Comparison of ENCODE assay signal across 1 cellular context in the genomic region with DNA sequence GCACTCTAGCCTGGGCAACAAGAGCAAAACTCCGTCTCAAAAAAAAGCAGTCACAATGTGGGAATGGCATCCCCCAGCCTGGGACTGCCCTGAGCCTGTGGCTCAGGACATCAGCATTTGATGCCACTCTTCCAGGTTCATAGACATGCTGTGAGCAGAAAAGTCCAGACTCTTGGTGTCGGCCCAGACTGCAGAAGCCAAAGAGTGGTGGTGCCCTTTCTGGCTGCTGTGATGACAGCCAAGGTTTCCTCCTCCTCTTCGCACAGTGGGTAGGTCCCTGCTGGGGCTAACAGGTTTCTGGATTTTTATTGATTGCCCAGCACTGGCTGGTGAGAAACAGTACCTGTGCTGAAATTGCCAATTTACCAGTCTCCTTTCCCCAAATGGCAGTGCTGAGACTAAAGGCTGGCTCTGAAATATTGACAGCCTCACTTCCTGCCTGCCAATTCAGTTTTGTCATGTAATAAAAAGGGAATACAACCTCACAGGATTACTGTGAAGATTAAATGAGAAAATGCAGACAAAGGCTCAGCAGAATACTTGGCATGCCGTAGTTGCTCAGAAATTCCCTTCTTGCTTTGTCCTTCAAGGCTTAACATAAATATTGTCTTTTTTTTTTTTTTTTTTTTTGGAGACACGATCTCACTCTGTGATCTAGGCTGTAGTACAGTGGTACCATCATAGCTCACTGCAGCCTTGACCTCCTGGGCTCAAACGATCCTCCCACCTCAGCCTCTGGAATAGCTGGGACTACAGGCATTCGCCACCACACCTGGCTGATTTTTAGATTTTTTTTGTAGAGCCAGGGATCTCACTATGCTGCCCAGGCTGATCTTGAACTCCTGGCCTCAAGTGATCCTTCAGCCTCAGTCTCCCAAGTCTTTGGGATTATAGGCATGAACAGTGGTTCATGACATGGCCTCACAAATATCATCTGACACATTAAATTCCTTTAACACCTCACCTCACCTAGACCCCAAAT.
TF ChIP-seq lines count a peak whose summit lies in the region.

No MANE protein-coding gene starts in this region.

TF ChIP-seq in IMR-90, 13 proteins besides CTCF, POLR2A, EP300 and RAD21:
- TF ChIP-seq MAZ (IDR thresholded peaks at IDR 0.05; ENCODE audit: borderline replicate concordance, low read depth, low read length) (no peak), MAFK (IDR thresholded peaks at IDR 0.05; ENCODE audit: low read depth, low read length) (no peak), RFX5 (IDR thresholded peaks at IDR 0.05; ENCODE audit: low read depth, low read length) (no peak), CHD1 (IDR thresholded peaks at IDR 0.05; ENCODE audit: low read depth, low read length) (no peak), RCOR1 (IDR thresholded peaks at IDR 0.05; ENCODE audit: insufficient replicate concordance, low read length) (no peak), BHLHE40 (IDR thresholded peaks at IDR 0.05; ENCODE audit: low read depth, low read length) (no peak), NFE2L2 (IDR thresholded peaks at IDR 0.05; ENCODE audit: low read depth, low read length) (no peak), FOS (IDR thresholded peaks at IDR 0.05; ENCODE audit: low read depth, low read length) (no peak), SMC3 (IDR thresholded peaks at IDR 0.05; ENCODE audit: low read depth, low read length) (no peak), CEBPB (IDR thresholded peaks at IDR 0.05; ENCODE audit: low read depth, low read length) (no peak)
- TF ChIP-seq, protein P1, sequence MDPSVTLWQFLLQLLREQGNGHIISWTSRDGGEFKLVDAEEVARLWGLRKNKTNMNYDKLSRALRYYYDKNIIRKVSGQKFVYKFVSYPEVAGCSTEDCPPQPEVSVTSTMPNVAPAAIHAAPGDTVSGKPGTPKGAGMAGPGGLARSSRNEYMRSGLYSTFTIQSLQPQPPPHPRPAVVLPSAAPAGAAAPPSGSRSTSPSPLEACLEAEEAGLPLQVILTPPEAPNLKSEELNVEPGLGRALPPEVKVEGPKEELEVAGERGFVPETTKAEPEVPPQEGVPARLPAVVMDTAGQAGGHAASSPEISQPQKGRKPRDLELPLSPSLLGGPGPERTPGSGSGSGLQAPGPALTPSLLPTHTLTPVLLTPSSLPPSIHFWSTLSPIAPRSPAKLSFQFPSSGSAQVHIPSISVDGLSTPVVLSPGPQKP (IDR thresholded peaks at IDR 0.05; ENCODE audit: borderline replicate concordance, low read depth, low read length): no peak
- TF ChIP-seq, protein P2, sequence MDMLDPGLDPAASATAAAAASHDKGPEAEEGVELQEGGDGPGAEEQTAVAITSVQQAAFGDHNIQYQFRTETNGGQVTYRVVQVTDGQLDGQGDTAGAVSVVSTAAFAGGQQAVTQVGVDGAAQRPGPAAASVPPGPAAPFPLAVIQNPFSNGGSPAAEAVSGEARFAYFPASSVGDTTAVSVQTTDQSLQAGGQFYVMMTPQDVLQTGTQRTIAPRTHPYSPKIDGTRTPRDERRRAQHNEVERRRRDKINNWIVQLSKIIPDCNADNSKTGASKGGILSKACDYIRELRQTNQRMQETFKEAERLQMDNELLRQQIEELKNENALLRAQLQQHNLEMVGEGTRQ (IDR thresholded peaks at IDR 0.05; ENCODE audit: low read depth, low read length): no peak
